ENCODE assay signal across 23 cellular contexts in the genomic region with DNA sequence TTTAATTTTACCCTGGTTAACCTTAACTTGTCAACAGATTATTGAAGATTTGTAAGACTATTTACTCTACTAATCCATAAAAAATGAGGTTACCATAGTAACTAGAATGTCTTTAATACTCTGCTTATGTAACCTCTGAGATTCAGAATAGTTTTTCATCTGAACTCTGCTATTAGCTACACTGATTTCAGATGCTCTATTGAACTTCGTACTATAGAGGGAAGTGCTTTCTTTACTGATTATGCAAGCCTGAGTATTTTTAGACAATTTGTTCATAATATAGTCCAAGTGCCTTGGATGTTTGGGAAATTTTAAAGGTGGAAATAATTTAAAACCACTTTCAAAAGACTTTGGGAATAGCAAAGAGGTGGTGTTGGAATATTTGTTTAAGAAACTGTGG.
"Had no signal": no experiment of that assay in that cellular context is flagged by ENCODE, and none has a peak within 500 bp of the region (broad histone marks: within the 10 kb centered on the region; RNA-seq: fewer than 3 reads in every experiment).

No MANE protein-coding gene starts in this region.

- ATAC-seq: esophagus mucosa; foreskin keratinocyte; gastroesophageal sphincter; heart left ventricle; lower lobe of right lung; natural killer cell; psoas muscle; sciatic nerve; stimulated activated naive CD8-positive, alpha-beta T cell treated with anti-CD3 and anti-CD28 coated beads, Interleukin-15, amount 100 ng/mL, for 72 hours had no signal

- DNase-seq: effector CD8-positive, alpha-beta T cell; endodermal cell; foreskin keratinocyte; heart left ventricle; left cardiac atrium; left ventricle myocardium inferior; lower lobe of right lung; natural killer cell; occipital lobe; ovary; posterior cingulate gyrus; psoas muscle; retina; stimulated activated CD4-positive, alpha-beta T cell treated with anti-CD3 and anti-CD28 coated beads, Interleukin-12 subunit alpha, Interleukin-12 subunit beta, amount 100 ng/mL, for 4 hours; stimulated activated CD4-positive, alpha-beta T cell treated with anti-CD3 and anti-CD28 coated beads, Interleukin-1b, Interleukin-23, amount 100 ng/mL, for 48 hours; stimulated activated CD4-positive, alpha-beta T cell treated with anti-CD3 and anti-CD28 coated beads, Interleukin-4, amount 100 ng/mL, for 1 hour; stimulated activated CD8-positive, alpha-beta memory T cell treated with anti-CD3 and anti-CD28 coated beads, Interleukin-4, amount 100 ng/mL, for 48 hours; stimulated activated naive CD4-positive, alpha-beta T cell; stimulated activated naive CD8-positive, alpha-beta T cell treated with anti-CD3 and anti-CD28 coated beads, Interleukin-15, amount 100 ng/mL, for 72 hours; tibial artery had no signal
